ENCODE assay signal across 8 cellular contexts in the genomic region with DNA sequence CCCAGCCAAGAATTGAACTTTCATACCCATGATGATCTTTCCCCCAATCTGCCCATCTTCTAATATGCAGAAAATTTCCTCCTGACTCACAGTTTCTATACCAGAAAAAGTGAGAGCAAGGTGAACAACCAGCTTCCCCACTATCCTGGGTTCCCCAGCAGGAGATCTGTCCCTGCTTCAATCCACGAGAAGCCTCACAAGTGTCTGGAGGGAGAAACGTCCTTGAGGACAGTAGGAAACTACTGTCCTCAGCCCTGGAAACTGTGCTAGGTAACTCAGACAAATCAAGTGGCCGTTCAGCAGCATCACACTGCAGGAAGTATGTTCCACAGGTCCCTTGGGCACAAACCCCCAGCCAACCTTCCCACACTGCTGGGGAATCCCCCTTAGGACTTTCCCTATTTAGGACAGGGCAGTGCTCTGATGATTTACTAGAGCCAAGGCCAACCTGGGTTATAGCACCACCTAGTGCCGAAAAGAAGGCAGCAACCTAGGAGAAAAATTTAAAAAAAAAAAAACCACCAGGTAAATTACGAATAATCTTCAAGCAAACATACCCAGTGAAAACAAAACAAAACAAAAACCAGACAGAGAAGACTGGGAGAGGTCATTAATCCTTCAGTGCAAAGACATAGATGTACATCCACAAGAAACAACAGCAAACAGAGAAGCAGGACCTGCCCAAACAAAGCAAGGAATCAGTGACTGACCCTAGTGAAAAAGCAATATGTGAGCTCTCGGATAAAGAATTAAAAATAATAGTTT. TPM values are rescaled to one million over a fixed set of nuclear protein-coding genes. Genes with fewer than 3 reads are reported as not detected.
DNase-seq lines count a peak whose midpoint lies in the region; ATAC-seq, FAIRE-seq and TF ChIP-seq lines count a peak whose summit lies in the region.

No MANE protein-coding gene starts in this region.

- TF ChIP-seq CTCF in Calu3 (IDR thresholded peaks at IDR 0.05; ENCODE audit: unreplicated experiment): peak; percentile 68
- peak; percentile 74 for TF ChIP-seq CTCF in fibroblast of villous mesenchyme (IDR thresholded peaks at IDR 0.05; ENCODE audit: insufficient read depth, low read depth, low read length)

- no peak overlapping the region for H3K27ac ChIP-seq in small intestine (ENCODE audit: low read depth in 1 of 2, low read length in 1 of 2)

- H3K27me3 Mint-ChIP-seq in Calu3 (ENCODE audit: unreplicated experiment): peaks cover 11% of the 10 kb centered on the region

- peaks cover 12% of the 10 kb centered on the region for H3K4me1 Mint-ChIP-seq in Calu3 (ENCODE audit: low read depth, unreplicated experiment)

- no peaks in the 10 kb centered on the region for H3K36me3 ChIP-seq in small intestine (ENCODE audit: control insufficient read depth in 2 of 2, insufficient read depth in 2 of 2, low read length in 2 of 2)

- no peaks in the 10 kb centered on the region for H3K36me3 Mint-ChIP-seq in Calu3 (ENCODE audit: insufficient read depth, unreplicated experiment)

- H3K27me3 ChIP-seq in small intestine (ENCODE audit: control insufficient read depth in 2 of 2, insufficient read depth in 2 of 2, low read length in 2 of 2): no peaks in the 10 kb centered on the region

- 28 to 38% (median 30%) methylated on average over 6 of the region's 6 CpGs for WGBS in small intestine, 3 donors

- intact Hi-C loops in Calu3 (cut with micrococcal nuclease; ENCODE audit: unreplicated experiment): loop anchor here (1.0 to 10.0 kb wide), 5 partner anchors 32 to 597 kb away; no protein-coding TSS in a partner anchor

- BruUV-seq in Calu3 (replicated peaks; lab: Mats Ljungman, UMichigan): no TSS peak

- CTCF ChIA-PET in Calu3 (lab: Charles Lee): interaction anchor here (0.7 to 1.2 kb wide), 3 partner anchors 20 to 142 kb away, joined by 3 to 4 read pairs (median 3); no protein-coding TSS in a partner anchor

- no peak for FAIRE-seq in small intestine (lab: Jason Lieb, UNC)

- ATAC-seq in GM21526 (IDR thresholded peaks at IDR 0.05; ENCODE audit: low FRiP score, unreplicated experiment) (peak; percentile 95), HG03575 (IDR thresholded peaks at IDR 0.05; ENCODE audit: extremely low read depth, insufficient number of reproducible peaks, low FRiP score, unreplicated experiment) (peak; percentile 85)

- no peak overlapping the region for H3K4me3 Mint-ChIP-seq in Calu3 (ENCODE audit: low read depth, unreplicated experiment)

- H3K4me3 ChIP-seq in fibroblast of villous mesenchyme (ENCODE audit: low read depth, low read length): no peak overlapping the region
- H3K4me3 ChIP-seq in small intestine (ENCODE audit: low read depth in 1 of 2, low read length in 2 of 2): no peak overlapping the region

- H3K9me3 ChIP-seq in small intestine (ENCODE audit: control insufficient read depth, low read depth): no peaks in the 10 kb centered on the region

- DNase-seq in A172 (ENCODE audit: low spot score) (peak; percentile 68), Calu3 (peak; percentile 75), UCSD-AML1 (lab: John Stamatoyannopoulos, UW; ENCODE audit: unreplicated experiment) (peak; percentile 19), fibroblast of villous mesenchyme (ENCODE audit: low read depth) (peak; percentile 26), small intestine (peak; percentile 51), NCI-H1930 (lab: John Stamatoyannopoulos, UW) (no peak)

- peak overlapping the region; percentile 19 for H3K27ac Mint-ChIP-seq in Calu3 (ENCODE audit: unreplicated experiment)

- no peaks in the 10 kb centered on the region for H3K4me1 ChIP-seq in small intestine (ENCODE audit: control insufficient read depth in 2 of 2, insufficient read depth in 1 of 2, low read depth in 1 of 2, low read length in 1 of 2)

- no peaks in the 10 kb centered on the region for H3K9me3 Mint-ChIP-seq in Calu3 (ENCODE audit: low read depth, unreplicated experiment)

RNA-seq across cellular contexts. Expression of a gene that starts 36.0 kb away (rescaled TPM):
- not detected in 2 replicates for total RNA-seq in A172 (2014; rRNA removed; shearing (Covaris generic))
- total RNA-seq in Calu3 (2022) (not detected in 2 replicates), fibroblast of villous mesenchyme (not detected in 2 replicates)
- polyA plus RNA-seq in small intestine: not detected

RNA-seq across cellular contexts. Expression of a gene that starts 54.6 kb away (rescaled TPM):
- total RNA-seq in A172 (2014; rRNA removed; shearing (Covaris generic)): not detected in 2 replicates
- total RNA-seq in Calu3 (2022) (not detected in 2 replicates), fibroblast of villous mesenchyme (not detected in 2 replicates)
- polyA plus RNA-seq in small intestine: 100 to 1,000 TPM in 2 of 3 donors, 10 to 100 TPM in 1; 10.3 to 131 (median 121) TPM

Comparison
In these comparisons a context has a peak if more than half of its experiments do, and no peak if none do; other contexts are left out.
1. DNase-seq: peak in A172 (single experiment), Calu3 (single experiment), UCSD-AML1 (single experiment), fibroblast of villous mesenchyme (single experiment) and small intestine (single experiment); none in NCI-H1930 (0 of 2).